ENCODE assay signal across 13 cellular contexts in the genomic region with DNA sequence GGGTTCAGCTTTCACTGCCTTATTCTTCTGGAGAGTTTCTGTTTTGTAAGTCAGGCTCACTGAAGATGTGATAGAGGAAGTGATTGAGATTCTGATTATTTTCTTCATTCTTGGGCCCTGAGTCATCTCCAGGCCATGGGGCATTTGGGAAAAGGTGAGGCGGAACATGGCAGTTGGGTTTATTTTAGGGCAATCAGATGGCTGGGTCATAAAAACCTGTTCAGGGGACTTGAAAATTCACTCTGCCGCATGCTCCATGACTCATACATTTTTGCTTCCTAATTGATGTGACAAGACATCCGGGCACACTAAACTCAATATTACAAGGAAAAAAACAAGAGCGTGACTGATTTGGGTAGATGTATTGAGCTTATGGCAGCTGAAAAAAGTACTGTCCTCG.
A peak's percentile ranks its signal among the peaks of the same experiment; 100 is the strongest.
DNase-seq lines count a peak whose midpoint lies in the region; ATAC-seq and TF ChIP-seq lines count a peak whose summit lies in the region.
"Had no signal": no experiment of that assay in that cellular context is flagged by ENCODE, and none has a peak within 500 bp of the region (broad histone marks: within the 10 kb centered on the region; RNA-seq: fewer than 3 reads in every experiment).

No MANE protein-coding gene starts in this region.

- H3K4me1 ChIP-seq in smooth muscle cell (ENCODE audit: low read depth): peaks cover under 1% of the 10 kb centered on the region

- peak overlapping the region; percentile 18 for H3K4me2 ChIP-seq in smooth muscle cell

- TF ChIP-seq CTCF in HFF-Myc (IDR thresholded peaks at IDR 0.05; ENCODE audit: low read depth, low read length, missing control alignments) (no peak), fibroblast of the aortic adventitia (IDR thresholded peaks at IDR 0.05; ENCODE audit: insufficient read depth, low read length) (no peak), smooth muscle cell (IDR thresholded peaks at IDR 0.05; ENCODE audit: borderline replicate concordance, insufficient read depth, poor library complexity, severe bottlenecking) (no peak)

- no peak for ATAC-seq in HG02852 (IDR thresholded peaks at IDR 0.05; ENCODE audit: unreplicated experiment)
- no peak for ATAC-seq in HG03095 (IDR thresholded peaks at IDR 0.05; ENCODE audit: unreplicated experiment)

- DNase-seq in HFF-Myc (ENCODE audit: extremely low read depth, low read depth) (peak; percentile 86), SW 1271 (lab: John Stamatoyannopoulos, UW) (peak; percentile 95 to 99), fibroblast of the aortic adventitia (ENCODE audit: low read depth) (peak; percentile 41), smooth muscle cell (lab: John Stamatoyannopoulos, UW; ENCODE audit: unreplicated experiment) (no peak), NCI-H1436 treated with DMSO at 0.1 percent for 48 hours (lab: John Stamatoyannopoulos, UW) (no peak), hippocampal formation (lab: John Stamatoyannopoulos, UW) (no peak)
- DNase-seq: activated CD4-positive, alpha-beta T cell treated with anti-CD3 and anti-CD28 coated beads, Interleukin-2, amount 50 U/mL, for 1 hour; NCI-H748 treated with DMSO at 0.1 percent for 48 hours; stimulated activated CD4-positive, alpha-beta T cell treated with anti-CD3 and anti-CD28 coated beads, Interleukin-2, amount 100 ng/mL, for 24 hours had no signal

- H3F3A ChIP-seq in smooth muscle cell (ENCODE audit: low read depth): peaks cover 6% of the 10 kb centered on the region

- no peaks in the 10 kb centered on the region for H3K79me2 ChIP-seq in smooth muscle cell (ENCODE audit: low read depth)

- peak overlapping the region; percentile 76 for H3K27ac ChIP-seq in smooth muscle cell (ENCODE audit: low read depth)
- H3K27ac ChIP-seq: HL-60, vagina had no signal

- H2AFZ ChIP-seq in smooth muscle cell (ENCODE audit: low read depth): no peak overlapping the region

- 31% methylated on average over 5 of the region's 5 CpGs for WGBS in smooth muscle cell (ENCODE audit: low lambda C conversion rate)

- H3K9me3 ChIP-seq in smooth muscle cell (replicated peaks; ENCODE audit: low read depth): no peaks in the 10 kb centered on the region
- H3K9me3 ChIP-seq: vagina had no signal

- H4K20me1 ChIP-seq in smooth muscle cell (ENCODE audit: low read depth): no peaks in the 10 kb centered on the region

- no peak overlapping the region for H3K9ac ChIP-seq in smooth muscle cell (ENCODE audit: low read depth)

- H3K4me3 ChIP-seq in HFF-Myc (replicated peaks; ENCODE audit: low read depth, low read length): no peak overlapping the region
- H3K4me3 ChIP-seq in fibroblast of the aortic adventitia (ENCODE audit: low read depth, low read length): no peak overlapping the region
- no peak overlapping the region for H3K4me3 ChIP-seq in smooth muscle cell
- H3K4me3 ChIP-seq: vagina had no signal

- no peaks in the 10 kb centered on the region for H3K27me3 ChIP-seq in smooth muscle cell (ENCODE audit: low read depth)
- H3K27me3 ChIP-seq: vagina had no signal

- H3K36me3 ChIP-seq in smooth muscle cell (ENCODE audit: low read depth): no peaks in the 10 kb centered on the region
- H3K36me3 ChIP-seq: vagina had no signal

Comparison
In these comparisons a context has a peak if more than half of its experiments do, and no peak if none do; other contexts are left out.
1. DNase-seq: peak in HFF-Myc (single experiment), SW 1271 (2 of 2) and fibroblast of the aortic adventitia (single experiment); none in smooth muscle cell (single experiment), NCI-H1436 treated with DMSO at 0.1 percent for 48 hours (single experiment) and hippocampal formation (0 of 2).